Comparison of ENCODE assay signal across 17 cellular contexts in genomic region chr9:4442806-4443205, GRCh38. TPM values are rescaled to one million over a fixed set of nuclear protein-coding genes. Genes with fewer than 3 reads are reported as not detected.
"Had no signal": no experiment of that assay in that cellular context is flagged by ENCODE, and none has a peak within 500 bp of the region (broad histone marks: within the 10 kb centered on the region; RNA-seq: fewer than 3 reads in every experiment).

No MANE protein-coding gene starts in this region.

- H3K36me3 ChIP-seq: heart left ventricle, neutrophil, right lobe of liver, transverse colon had no signal

- H3K27ac ChIP-seq: heart left ventricle, neutrophil, psoas muscle, right lobe of liver, testis, transverse colon had no signal

- H3K4me1 ChIP-seq: heart left ventricle, psoas muscle, testis, transverse colon had no signal

- H3K9me3 ChIP-seq: mucosa of descending colon, neutrophil, psoas muscle, right lobe of liver, testis, transverse colon had no signal

- H3K4me3 ChIP-seq: heart left ventricle, mucosa of descending colon, psoas muscle, right lobe of liver, testis, transverse colon had no signal

- H3K27me3 ChIP-seq: heart left ventricle, right lobe of liver, testis, transverse colon had no signal

- DNase-seq: effector memory CD8-positive, alpha-beta T cell; erythroblast; heart left ventricle; mammary epithelial cell; mucosa of descending colon; naive thymus-derived CD8-positive, alpha-beta T cell; psoas muscle; retina; right lobe of liver; stimulated activated CD4-positive, alpha-beta T cell treated with anti-CD3 and anti-CD28 coated beads, Interleukin-2, amount 100 ng/mL, for 24 hours; stimulated activated CD4-positive, alpha-beta T cell treated with anti-CD3 and anti-CD28 coated beads, Interleukin-4, amount 100 ng/mL, for 4 hours; stimulated activated naive B cell treated with anti-CD40 and anti-IgM and Interleukin-4, amounts not matched to agents 10 μg/mL and 1 μg/mL and 100 μg/mL, for 72 hours; stimulated activated naive CD8-positive, alpha-beta T cell treated with anti-CD3 and anti-CD28 coated beads, Interleukin-15, amount 100 ng/mL, for 72 hours; testis; transverse colon had no signal

RNA-seq across cellular contexts. Expression of gene SLC1A1, which starts 47.5 kb away (rescaled TPM):
- total RNA-seq: naive thymus-derived CD8-positive, alpha-beta T cell; skeletal muscle tissue had no signal
- polyA plus RNA-seq: naive thymus-derived CD8-positive, alpha-beta T cell had no signal
